Comparison of ENCODE assay signal across 1 cellular context in genomic region chr3:129482721-129483120, GRCh38.
TF ChIP-seq lines count a peak whose summit lies in the region.

No MANE protein-coding gene starts in this region.

TF ChIP-seq in IMR-90, 13 proteins besides CTCF, POLR2A, EP300 and RAD21:
- TF ChIP-seq ELK1 (IDR thresholded peaks at IDR 0.05; ENCODE audit: borderline replicate concordance, low read depth, low read length) (no peak), CHD1 (IDR thresholded peaks at IDR 0.05; ENCODE audit: low read depth, low read length) (no peak), SMC3 (IDR thresholded peaks at IDR 0.05; ENCODE audit: low read depth, low read length) (no peak), MXI1 (IDR thresholded peaks at IDR 0.05; ENCODE audit: borderline replicate concordance, low read depth, low read length) (no peak), USF2 (IDR thresholded peaks at IDR 0.05; ENCODE audit: low read depth, low read length) (no peak), BHLHE40 (IDR thresholded peaks at IDR 0.05; ENCODE audit: low read depth, low read length) (no peak), MAFK (IDR thresholded peaks at IDR 0.05; ENCODE audit: low read depth, low read length) (no peak), RFX5 (IDR thresholded peaks at IDR 0.05; ENCODE audit: low read depth, low read length) (no peak), MAZ (IDR thresholded peaks at IDR 0.05; ENCODE audit: borderline replicate concordance, low read depth, low read length) (no peak), CEBPB (IDR thresholded peaks at IDR 0.05; ENCODE audit: low read depth, low read length) (no peak), NFE2L2 (IDR thresholded peaks at IDR 0.05; ENCODE audit: low read depth, low read length) (no peak), FOS (IDR thresholded peaks at IDR 0.05; ENCODE audit: low read depth, low read length) (no peak), RCOR1 (IDR thresholded peaks at IDR 0.05; ENCODE audit: insufficient replicate concordance, low read length) (no peak)
